In the genomic region with DNA sequence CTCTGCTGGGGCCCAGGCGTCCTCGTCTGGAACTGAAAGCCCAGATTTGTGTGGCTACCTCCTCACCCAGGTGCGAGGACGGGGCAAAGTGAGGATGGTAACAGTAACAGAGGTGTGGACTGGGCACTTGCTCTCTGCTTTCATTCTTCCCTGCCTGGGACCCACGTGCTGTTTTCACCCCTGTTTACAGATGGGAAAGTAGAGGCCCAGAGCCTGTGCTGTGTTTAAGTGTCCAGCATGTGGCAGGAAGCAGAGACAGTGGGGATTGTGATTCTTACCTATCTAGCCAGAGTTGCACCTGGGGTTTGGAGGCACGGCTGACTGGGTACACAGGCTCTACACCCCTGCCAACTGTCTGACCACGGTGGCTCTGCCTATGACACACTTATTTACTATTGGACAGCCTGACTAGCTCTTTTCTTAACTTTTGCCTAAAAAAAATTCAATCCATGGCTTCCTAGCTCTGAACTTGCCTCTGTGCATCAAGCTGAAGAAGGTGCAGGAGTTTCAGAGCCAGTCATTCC, we compare ENCODE assay signal across 8 cellular contexts.
DNase-seq lines count a peak whose midpoint lies in the region; ATAC-seq and TF ChIP-seq lines count a peak whose summit lies in the region.

No MANE protein-coding gene starts in this region.

- peak overlapping the region; percentile 90 for H3K27ac Mint-ChIP-seq in activated T-helper 2 cell treated with anti-CD3 and anti-CD28 coated beads, Interferon-gamma antibody, Interleukin-2, Interleukin-4, amounts not matched to agents 10 μg/mL and 5 μg/mL and 100 μg/mL, durations not matched to agents 14 hours and 24 hours and 36 hours
- H3K27ac Mint-ChIP-seq in nephron, result peak overlapping the region; percentile 81 to 97 (median 95)

- no peak overlapping the region for H3K4me2 ChIP-seq in DND-41 (ENCODE audit: insufficient read depth, low read length)

- H3K27ac ChIP-seq in DND-41 (ENCODE audit: low read length), result peak overlapping the region; percentile 60

- H3K36me3 Mint-ChIP-seq in activated T-helper 2 cell treated with anti-CD3 and anti-CD28 coated beads, Interferon-gamma antibody, Interleukin-2, Interleukin-4, amounts not matched to agents 10 μg/mL and 5 μg/mL and 100 μg/mL, durations not matched to agents 14 hours and 24 hours and 36 hours (ENCODE audit: low read depth), result peaks cover 50% of the 10 kb centered on the region
- H3K36me3 Mint-ChIP-seq in nephron (ENCODE audit: low read depth), result no peaks in the 10 kb centered on the region

- H3K9me3 Mint-ChIP-seq in activated T-helper 2 cell treated with anti-CD3 and anti-CD28 coated beads, Interferon-gamma antibody, Interleukin-2, Interleukin-4, amounts not matched to agents 10 μg/mL and 5 μg/mL and 100 μg/mL, durations not matched to agents 14 hours and 24 hours and 36 hours, result no peaks in the 10 kb centered on the region
- no peaks in the 10 kb centered on the region for H3K9me3 Mint-ChIP-seq in nephron

- no peaks in the 10 kb centered on the region for H3K27me3 Mint-ChIP-seq in activated T-helper 2 cell treated with anti-CD3 and anti-CD28 coated beads, Interferon-gamma antibody, Interleukin-2, Interleukin-4, amounts not matched to agents 10 μg/mL and 5 μg/mL and 100 μg/mL, durations not matched to agents 14 hours and 24 hours and 36 hours (ENCODE audit: low read depth)
- no peaks in the 10 kb centered on the region for H3K27me3 Mint-ChIP-seq in nephron (ENCODE audit: low read depth)

- no peak overlapping the region for H2AFZ ChIP-seq in DND-41 (ENCODE audit: low read depth, low read length)

- no peaks in the 10 kb centered on the region for H3K79me2 ChIP-seq in DND-41 (ENCODE audit: insufficient read depth, low read length)

- TF ChIP-seq CTCF in DND-41 (IDR thresholded peaks at IDR 0.05; ENCODE audit: borderline replicate concordance, extremely low read depth, low read length, poor library complexity, severe bottlenecking) (no peak), nephron (IDR thresholded peaks at IDR 0.05; ENCODE audit: unreplicated experiment in 3 of 3) (no peak), omental fat pad (IDR thresholded peaks at IDR 0.05) (no peak)

- no peaks in the 10 kb centered on the region for H3K27me3 ChIP-seq in DND-41 (ENCODE audit: insufficient read depth, low read length, poor library complexity)

- no peaks in the 10 kb centered on the region for H3K9me3 ChIP-seq in DND-41 (ENCODE audit: insufficient read depth, low read length, severe bottlenecking)

- H4K20me1 ChIP-seq in DND-41 (ENCODE audit: insufficient read depth, low read length), result no peaks in the 10 kb centered on the region

- H3K9ac ChIP-seq in DND-41 (ENCODE audit: low read depth, low read length), result peak overlapping the region; percentile 2; the same call in 1 of the 2 replicates

- H3K36me3 ChIP-seq in DND-41 (ENCODE audit: insufficient read depth, low read length), result peaks cover 17% of the 10 kb centered on the region

- intact Hi-C loops in activated T-helper 2 cell treated with anti-CD3 and anti-CD28 coated beads, Interferon-gamma antibody, Interleukin-2, Interleukin-4, amounts not matched to agents 10 μg/mL and 5 μg/mL and 100 μg/mL, durations not matched to agents 14 hours and 24 hours and 36 hours (cut with micrococcal nuclease), result loop anchor here (1.0 to 5.0 kb wide), 10 partner anchors 15 to 258 kb away; no protein-coding TSS in a partner anchor

- ATAC-seq in DND-41 (ENCODE audit: insufficient read depth, low read depth) (peak; percentile 29; the same call in 1 of the 3 replicates), HG02588 (IDR thresholded peaks at IDR 0.05; ENCODE audit: unreplicated experiment) (peak; percentile 32), omental fat pad (ENCODE audit: low FRiP score) (no peak)

- peaks cover 61% of the 10 kb centered on the region for H3K4me1 ChIP-seq in DND-41 (ENCODE audit: insufficient read depth, low read length)

- H3K4me3 Mint-ChIP-seq in activated T-helper 2 cell treated with anti-CD3 and anti-CD28 coated beads, Interferon-gamma antibody, Interleukin-2, Interleukin-4, amounts not matched to agents 10 μg/mL and 5 μg/mL and 100 μg/mL, durations not matched to agents 14 hours and 24 hours and 36 hours (ENCODE audit: low read depth), result peak overlapping the region; percentile 2
- H3K4me3 Mint-ChIP-seq in nephron, result peak overlapping the region in 1 of 3 experiments; percentile 42

- no peak for DNase-seq in DND-41
- DNase-seq in activated T-helper 2 cell treated with anti-CD3 and anti-CD28 coated beads, Interferon-gamma antibody, Interleukin-2, Interleukin-4, amounts not matched to agents 10 μg/mL and 5 μg/mL and 100 μg/mL, durations not matched to agents 14 hours and 24 hours and 36 hours (ENCODE audit: low spot score), result no peak
- no peak for DNase-seq in AG08396 (ENCODE audit: low spot score)
- DNase-seq in omental fat pad (ENCODE audit: low spot score), result no peak
- DNase-seq in NCI-H1930 (lab: John Stamatoyannopoulos, UW), result no peak
- DNase-seq in DMS53 (lab: John Stamatoyannopoulos, UW), result no peak

- no peak overlapping the region for H3K4me3 ChIP-seq in DND-41 (ENCODE audit: low read depth in 1 of 2, low read length in 2 of 2)

- H3K4me1 Mint-ChIP-seq in activated T-helper 2 cell treated with anti-CD3 and anti-CD28 coated beads, Interferon-gamma antibody, Interleukin-2, Interleukin-4, amounts not matched to agents 10 μg/mL and 5 μg/mL and 100 μg/mL, durations not matched to agents 14 hours and 24 hours and 36 hours (ENCODE audit: low read depth), result peaks cover 83% of the 10 kb centered on the region
- peaks cover 78% of the 10 kb centered on the region for H3K4me1 Mint-ChIP-seq in nephron
